In genomic region chr10:92574545-92575377, GRCh38 we compare ENCODE assay signal across 8 cellular contexts. TPM values are rescaled to one million over a fixed set of nuclear protein-coding genes. Genes with fewer than 3 reads are reported as not detected.
DNase-seq lines count a peak whose midpoint lies in the region; ATAC-seq, FAIRE-seq and TF ChIP-seq lines count a peak whose summit lies in the region.

No MANE protein-coding gene starts in this region.

- H3K4me1 ChIP-seq in BE2C, result no peaks in the 10 kb centered on the region
- H3K4me1 ChIP-seq in OCI-LY7 (ENCODE audit: insufficient read depth, low read length, poor library complexity, severe bottlenecking), result peaks cover 29% of the 10 kb centered on the region
- peaks cover 13% of the 10 kb centered on the region for H3K4me1 ChIP-seq in mucosa of descending colon (ENCODE audit: low read depth)

- BruUV-seq in OCI-LY7 (replicated peaks; lab: Mats Ljungman, UMichigan), result TSS peak; percentile 77

- POLR2A ChIA-PET in OCI-LY7 (lab: Charles Lee), result interaction anchor here (0.9 to 5.1 kb wide), 2 partner anchors 17 to 28 kb away, joined by 3 to 32 read pairs; partner anchors contain the start of gene KIF11

- TF ChIP-seq CTCF in BE2C (IDR thresholded peaks at IDR 0.05; ENCODE audit: low read depth, low read length) (no peak; the same call in 1 of the 2 replicates), OCI-LY7 (conservative IDR thresholded peaks at IDR 0.05; ENCODE audit: low read length) (peak; percentile 30), mucosa of descending colon (IDR thresholded peaks at IDR 0.05) (no peak), D721Med (IDR thresholded peaks at IDR 0.05; ENCODE audit: insufficient read depth, missing control alignments) (no peak)

- H4K20me1 ChIP-seq in OCI-LY7 (ENCODE audit: insufficient read depth, low read length), result no peaks in the 10 kb centered on the region; the same call in 1 of the 2 replicates

- DNase-seq in BE2C (no peak), OCI-LY7 (ENCODE audit: low spot score) (peak; percentile 55), cortex of kidney (lab: John Stamatoyannopoulos, UW) (peak; percentile 15), mucosa of descending colon (no peak), D721Med (ENCODE audit: insufficient read length, low spot score) (no peak)

- H3K79me2 ChIP-seq in OCI-LY7 (ENCODE audit: insufficient read depth, low read depth, low read length), result peaks cover 24% of the 10 kb centered on the region; the same call in 1 of the 2 replicates

- intact Hi-C loops in OCI-LY7 (cut with micrococcal nuclease; ENCODE audit: unreplicated experiment) (loop anchor here (1.0 to 5.0 kb wide), 5 partner anchors 16 to 487 kb away; partner anchors contain the start of genes CPEB3 and MARCHF5), mucosa of descending colon (cut with DNase I, micrococcal nuclease) (loop anchor here (1.0 to 5.0 kb wide), 2 partner anchors 57 kb away; no protein-coding TSS in a partner anchor)

- no peaks in the 10 kb centered on the region for H3K9me2 ChIP-seq in OCI-LY7 (ENCODE audit: insufficient read depth, low read length)

- peak overlapping the region; percentile 68 for H3K27ac ChIP-seq in OCI-LY7 (ENCODE audit: low read depth, low read length, poor library complexity, severe bottlenecking)

- H3K4me2 ChIP-seq in OCI-LY7 (ENCODE audit: low read length), result peak overlapping the region; percentile 89

- no peak for FAIRE-seq in D721Med (lab: Jason Lieb, UNC)

- CTCF ChIA-PET in OCI-LY7 (lab: Charles Lee; ENCODE audit: unreplicated experiment), result interaction anchor here (0.6 to 1.4 kb wide), 2 partner anchors 57 to 1683 kb away, joined by 3 to 5 read pairs; no protein-coding TSS in a partner anchor

- no peaks in the 10 kb centered on the region for H3K27me3 ChIP-seq in BE2C

- peak overlapping the region; percentile 98; the same call in 1 of the 2 replicates for H2AFZ ChIP-seq in OCI-LY7 (ENCODE audit: low read length)

- ATAC-seq in GM18858 (IDR thresholded peaks at IDR 0.05; ENCODE audit: unreplicated experiment) (peak; percentile 36), HG03095 (IDR thresholded peaks at IDR 0.05; ENCODE audit: unreplicated experiment) (peak; percentile 21), mucosa of descending colon (peak; percentile 6), GM21526 (IDR thresholded peaks at IDR 0.05; ENCODE audit: low FRiP score, unreplicated experiment) (no peak)

- H3K4me3 ChIP-seq in BE2C (ENCODE audit: low read depth, low read length), result peak overlapping the region; percentile 89
- peak overlapping the region; percentile 95 for H3K4me3 ChIP-seq in OCI-LY7 (ENCODE audit: low read depth, low read length, poor library complexity, severe bottlenecking)
- H3K4me3 ChIP-seq in mucosa of descending colon, result peak overlapping the region; percentile 88

- H3K9me3 ChIP-seq in BE2C (no peaks in the 10 kb centered on the region), OCI-LY7 (ENCODE audit: low read length) (no peaks in the 10 kb centered on the region), mucosa of descending colon (no peaks in the 10 kb centered on the region)

- H3K36me3 ChIP-seq in BE2C (0 out of 2 replicates have a peak, but pooled peaks cover 3% of the 10 kb centered on the region), OCI-LY7 (ENCODE audit: insufficient read depth, low read length) (no peaks in the 10 kb centered on the region), mucosa of descending colon (ENCODE audit: low read depth) (no peaks in the 10 kb centered on the region)

RNA-seq across cellular contexts. Expression of gene IDE, which starts 0.9 kb away (rescaled TPM):
- polyA plus RNA-seq in BE2C (2012; ENCODE audit: insufficient read depth, insufficient read length, low read depth), result 7.1 TPM
- 14.2 and 14.3 TPM in 2 replicates for total RNA-seq in OCI-LY7 (2014; rRNA removed; shearing (Covaris generic))
- 38.7 and 42.4 TPM in 2 replicates for total RNA-seq in OCI-LY7 (2022)
- 10 to 100 TPM; 36.6 to 48.7 (median 41.6) TPM for total RNA-seq in mucosa of descending colon

RNA-seq across cellular contexts. Expression of gene KIF11, which starts 18.2 kb away (rescaled TPM):
- polyA plus RNA-seq in BE2C (2012; ENCODE audit: insufficient read depth, insufficient read length, low read depth), result 2.9 TPM
- 71.8 and 72.7 TPM in 2 replicates for total RNA-seq in OCI-LY7 (2014; rRNA removed; shearing (Covaris generic))
- total RNA-seq in OCI-LY7 (2022), result 103 and 113 TPM in 2 replicates
- 10 to 100 TPM in 1 of 3 donors, 1 to 10 TPM in 2; 1.7 to 14.6 (median 3.2) TPM for total RNA-seq in mucosa of descending colon

Comparison
In these comparisons a context has a peak if more than half of its experiments do, and no peak if none do; other contexts are left out.
1. DNase-seq: peak in OCI-LY7 (single experiment) and cortex of kidney (single experiment); none in BE2C (single experiment), mucosa of descending colon (0 of 3) and D721Med (single experiment).
2. RNA of gene KIF11, which starts 18.2 kb away (total RNA-seq): 71.8 to 113 TPM in OCI-LY7; 1.7 to 14.6 TPM in mucosa of descending colon; every median in the first group is over 4 times any median in the second.
3. Peak in every context shown above with its lines, with median percentiles within 50 percentile points of each other: H3K4me3 ChIP-seq.